ENCODE assay signal across 8 cellular contexts in genomic region chr22:50444663-50445062, GRCh38. TPM values are rescaled to one million over a fixed set of nuclear protein-coding genes. Genes with fewer than 3 reads are reported as not detected.
A peak's percentile ranks its signal among the peaks of the same experiment; 100 is the strongest.
DNase-seq lines count a peak whose midpoint lies in the region; ATAC-seq and TF ChIP-seq lines count a peak whose summit lies in the region.

No MANE protein-coding gene starts in this region.

- no peaks in the 10 kb centered on the region for H3K27me3 ChIP-seq in cardiac muscle cell
- no peaks in the 10 kb centered on the region for H3K27me3 ChIP-seq in brain microvascular endothelial cell (replicated peaks)
- H3K27me3 ChIP-seq in lung (ENCODE audit: control insufficient read depth, insufficient read depth) = no peaks in the 10 kb centered on the region

- peak; percentile 37 for ATAC-seq in lung (ENCODE audit: insufficient read depth, low FRiP score)
- ATAC-seq in GM21737 (IDR thresholded peaks at IDR 0.05; ENCODE audit: unreplicated experiment) = no peak

- intact Hi-C loops in cardiac septum (cut with DNase I) = no loop called here

- peak; percentile 12 to 71 for DNase-seq in cardiac muscle cell (ENCODE audit: low read depth in 1 of 2, low spot score in 1 of 2)
- DNase-seq in cardiac septum (ENCODE audit: low spot score) = no peak
- DNase-seq in brain microvascular endothelial cell = peak; percentile 52
- peak; percentile 85 for DNase-seq in lung (ENCODE audit: low spot score)
- no peak for DNase-seq in NCI-H1092 treated with DMSO at 0.1 percent for 48 hours (lab: John Stamatoyannopoulos, UW)
- no peak for DNase-seq in stimulated activated CD4-positive, alpha-beta T cell treated with anti-CD3 and anti-CD28 coated beads, Interleukin-1b, Interleukin-23, amount 100 ng/mL, for 48 hours
- no peak for DNase-seq in NCI-H1694 (lab: John Stamatoyannopoulos, UW)

- H3K36me3 ChIP-seq in cardiac muscle cell (peaks cover 17% of the 10 kb centered on the region), brain microvascular endothelial cell (replicated peaks) (peaks cover 49% of the 10 kb centered on the region), lung (ENCODE audit: control insufficient read depth in 2 of 2, insufficient read depth in 2 of 2, low read length in 2 of 2) (peaks cover 15 to 67% of the 10 kb centered on the region in 2 donors)

- 71 to 84% methylated on average over 5 of the region's 5 CpGs for WGBS in lung, 2 donors

- no peak for TF ChIP-seq CTCF in cardiac muscle cell (IDR thresholded peaks at IDR 0.05; ENCODE audit: low read depth, low read length)
- no peak for TF ChIP-seq CTCF in brain microvascular endothelial cell (IDR thresholded peaks at IDR 0.05; ENCODE audit: low read depth, low read length, missing control alignments)
- TF ChIP-seq CTCF in lung (IDR thresholded peaks at IDR 0.05; ENCODE audit: control extremely low read depth, extremely low read depth) = no peak

- in situ Hi-C loops in brain microvascular endothelial cell (cut with HindIII; ENCODE audit: low pct_ligation_motif_present, low sequenced_read_pairs) = no loop called here

- H3K4me3 ChIP-seq in cardiac muscle cell (no peak overlapping the region), brain microvascular endothelial cell (ENCODE audit: low read depth, low read length) (no peak overlapping the region), lung (no peak overlapping the region)

- H3K27ac ChIP-seq in cardiac muscle cell = peak overlapping the region; percentile 54
- H3K27ac ChIP-seq in brain microvascular endothelial cell = no peak overlapping the region
- peak overlapping the region in 1 of 2 donors; percentile 83 for H3K27ac ChIP-seq in lung (ENCODE audit: low read depth in 1 of 2, low read length in 1 of 2)

- H3K9me3 ChIP-seq in cardiac muscle cell (ENCODE audit: low read depth) (no peaks in the 10 kb centered on the region), lung (ENCODE audit: control insufficient read depth in 2 of 2, insufficient read depth in 1 of 2, low read length in 1 of 2) (no peaks in the 10 kb centered on the region)

- H3K4me1 ChIP-seq in cardiac muscle cell (ENCODE audit: low read depth) (no peaks in the 10 kb centered on the region), lung (ENCODE audit: control insufficient read depth in 2 of 2, insufficient read depth in 2 of 2, low read length in 2 of 2) (peaks cover 0 to 3% of the 10 kb centered on the region in 2 donors)

RNA-seq across cellular contexts. Expression of gene SBF1, which starts 30.2 kb away (rescaled TPM):
- total RNA-seq in cardiac muscle cell = 75.9 and 111 TPM in 2 replicates
- polyA plus RNA-seq in cardiac muscle cell = 39.1 and 47.4 TPM in 2 replicates
- 63.5 TPM for total RNA-seq in cardiac septum
- 10 to 100 TPM; 30.1 to 76.9 TPM for total RNA-seq in lung
- polyA plus RNA-seq in lung = 10 to 100 TPM; 34.2 to 34.3 TPM

RNA-seq across cellular contexts. Expression of gene ADM2, which starts 36.7 kb away (rescaled TPM):
- total RNA-seq in cardiac muscle cell (0.39 and 1.6 TPM in 2 replicates), cardiac septum (0.13 TPM), lung (1 to 10 TPM in 1 of 2 donors, under 1 TPM in 1; 0.74 to 5.7 TPM)
- polyA plus RNA-seq in cardiac muscle cell (0.10 TPM in 1 of 2 replicates, not detected in the other), lung (1 to 10 TPM; 2.2 to 3.1 TPM)

RNA-seq across cellular contexts. Expression of gene MIOX, which starts 42.0 kb away (rescaled TPM):
- not detected in 2 replicates for total RNA-seq in cardiac muscle cell
- polyA plus RNA-seq in cardiac muscle cell = not detected in 2 replicates
- total RNA-seq in cardiac septum = not detected
- total RNA-seq in lung = not detected
- under 1 TPM in 1 of 2 donors, not detected in 1; 0.08 TPM for polyA plus RNA-seq in lung

Comparison
In these comparisons a context has a peak if more than half of its experiments do, and no peak if none do; other contexts are left out.
1. DNase-seq: peak in cardiac muscle cell (2 of 2), brain microvascular endothelial cell (single experiment) and lung (single experiment); none in cardiac septum (single experiment), NCI-H1092 treated with DMSO at 0.1 percent for 48 hours (single experiment), stimulated activated CD4-positive, alpha-beta T cell treated with anti-CD3 and anti-CD28 coated beads, Interleukin-1b, Interleukin-23, amount 100 ng/mL, for 48 hours (single experiment) and NCI-H1694 (single experiment).